Comparison of ENCODE assay signal across 1 cellular context in the genomic region with DNA sequence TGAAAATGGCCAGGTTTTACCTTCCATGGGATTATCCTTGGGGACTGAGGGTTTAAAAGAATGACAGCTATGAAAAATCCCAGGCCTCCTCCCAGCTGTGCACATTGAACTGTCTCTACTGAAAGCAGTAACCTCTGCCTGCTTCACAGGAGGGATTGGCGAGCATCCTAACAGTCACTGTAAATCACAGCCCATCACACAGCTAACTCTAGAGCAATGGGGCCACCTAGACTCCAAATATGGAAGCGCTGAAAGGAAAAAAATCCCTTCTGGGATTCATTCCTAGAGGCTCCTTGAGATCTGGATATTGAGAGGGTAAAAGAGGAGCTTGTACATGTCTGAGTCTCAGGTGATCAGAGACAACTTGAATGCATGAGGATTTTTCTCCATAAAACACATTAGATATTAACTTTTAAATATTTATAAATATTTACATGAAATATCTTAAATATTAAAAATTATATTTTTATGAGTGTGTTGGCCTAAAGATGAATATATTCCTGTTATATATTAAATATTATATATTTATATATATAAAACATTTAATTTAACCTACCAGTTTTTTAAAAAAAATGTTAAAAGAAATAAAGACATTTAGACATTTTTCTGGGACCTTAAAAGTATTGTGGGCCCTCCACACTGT.
TF ChIP-seq lines count a peak whose summit lies in the region.

No MANE protein-coding gene starts in this region.

TF ChIP-seq in H1, 55 proteins besides CTCF, POLR2A, EP300 and RAD21 (continued from another document):
- TF ChIP-seq CBX8 (IDR thresholded peaks at IDR 0.05; ENCODE audit: borderline replicate concordance, low read depth, low read length): no peak
- TF ChIP-seq SRF (IDR thresholded peaks at IDR 0.05; ENCODE audit: low read depth, low read length): peak; percentile 40; the same call in 1 of the 2 replicates
- no peak for TF ChIP-seq ATF3 (IDR thresholded peaks at IDR 0.05; ENCODE audit: insufficient read depth, low read depth, low read length)
- no peak for TF ChIP-seq BCL11A (IDR thresholded peaks at IDR 0.05; ENCODE audit: low read depth in 2 of 2, low read length in 2 of 2)
- no peak for TF ChIP-seq SP4 (IDR thresholded peaks at IDR 0.05; ENCODE audit: low read length)
- TF ChIP-seq HDAC6 (IDR thresholded peaks at IDR 0.05; ENCODE audit: low read depth, low read length): no peak
- TF ChIP-seq SIX5 (IDR thresholded peaks at IDR 0.05; ENCODE audit: low read depth, low read length): no peak
- no peak for TF ChIP-seq TCF12 (IDR thresholded peaks at IDR 0.05; ENCODE audit: low read depth, low read length)
- no peak for TF ChIP-seq POLR2AphosphoS5 (IDR thresholded peaks at IDR 0.05; ENCODE audit: low read depth, low read length)
- no peak for TF ChIP-seq SP1 (IDR thresholded peaks at IDR 0.05; ENCODE audit: low read depth, low read length)
- TF ChIP-seq CHD1 (IDR thresholded peaks at IDR 0.05; ENCODE audit: low read depth, low read length): no peak
- TF ChIP-seq, protein P1, sequence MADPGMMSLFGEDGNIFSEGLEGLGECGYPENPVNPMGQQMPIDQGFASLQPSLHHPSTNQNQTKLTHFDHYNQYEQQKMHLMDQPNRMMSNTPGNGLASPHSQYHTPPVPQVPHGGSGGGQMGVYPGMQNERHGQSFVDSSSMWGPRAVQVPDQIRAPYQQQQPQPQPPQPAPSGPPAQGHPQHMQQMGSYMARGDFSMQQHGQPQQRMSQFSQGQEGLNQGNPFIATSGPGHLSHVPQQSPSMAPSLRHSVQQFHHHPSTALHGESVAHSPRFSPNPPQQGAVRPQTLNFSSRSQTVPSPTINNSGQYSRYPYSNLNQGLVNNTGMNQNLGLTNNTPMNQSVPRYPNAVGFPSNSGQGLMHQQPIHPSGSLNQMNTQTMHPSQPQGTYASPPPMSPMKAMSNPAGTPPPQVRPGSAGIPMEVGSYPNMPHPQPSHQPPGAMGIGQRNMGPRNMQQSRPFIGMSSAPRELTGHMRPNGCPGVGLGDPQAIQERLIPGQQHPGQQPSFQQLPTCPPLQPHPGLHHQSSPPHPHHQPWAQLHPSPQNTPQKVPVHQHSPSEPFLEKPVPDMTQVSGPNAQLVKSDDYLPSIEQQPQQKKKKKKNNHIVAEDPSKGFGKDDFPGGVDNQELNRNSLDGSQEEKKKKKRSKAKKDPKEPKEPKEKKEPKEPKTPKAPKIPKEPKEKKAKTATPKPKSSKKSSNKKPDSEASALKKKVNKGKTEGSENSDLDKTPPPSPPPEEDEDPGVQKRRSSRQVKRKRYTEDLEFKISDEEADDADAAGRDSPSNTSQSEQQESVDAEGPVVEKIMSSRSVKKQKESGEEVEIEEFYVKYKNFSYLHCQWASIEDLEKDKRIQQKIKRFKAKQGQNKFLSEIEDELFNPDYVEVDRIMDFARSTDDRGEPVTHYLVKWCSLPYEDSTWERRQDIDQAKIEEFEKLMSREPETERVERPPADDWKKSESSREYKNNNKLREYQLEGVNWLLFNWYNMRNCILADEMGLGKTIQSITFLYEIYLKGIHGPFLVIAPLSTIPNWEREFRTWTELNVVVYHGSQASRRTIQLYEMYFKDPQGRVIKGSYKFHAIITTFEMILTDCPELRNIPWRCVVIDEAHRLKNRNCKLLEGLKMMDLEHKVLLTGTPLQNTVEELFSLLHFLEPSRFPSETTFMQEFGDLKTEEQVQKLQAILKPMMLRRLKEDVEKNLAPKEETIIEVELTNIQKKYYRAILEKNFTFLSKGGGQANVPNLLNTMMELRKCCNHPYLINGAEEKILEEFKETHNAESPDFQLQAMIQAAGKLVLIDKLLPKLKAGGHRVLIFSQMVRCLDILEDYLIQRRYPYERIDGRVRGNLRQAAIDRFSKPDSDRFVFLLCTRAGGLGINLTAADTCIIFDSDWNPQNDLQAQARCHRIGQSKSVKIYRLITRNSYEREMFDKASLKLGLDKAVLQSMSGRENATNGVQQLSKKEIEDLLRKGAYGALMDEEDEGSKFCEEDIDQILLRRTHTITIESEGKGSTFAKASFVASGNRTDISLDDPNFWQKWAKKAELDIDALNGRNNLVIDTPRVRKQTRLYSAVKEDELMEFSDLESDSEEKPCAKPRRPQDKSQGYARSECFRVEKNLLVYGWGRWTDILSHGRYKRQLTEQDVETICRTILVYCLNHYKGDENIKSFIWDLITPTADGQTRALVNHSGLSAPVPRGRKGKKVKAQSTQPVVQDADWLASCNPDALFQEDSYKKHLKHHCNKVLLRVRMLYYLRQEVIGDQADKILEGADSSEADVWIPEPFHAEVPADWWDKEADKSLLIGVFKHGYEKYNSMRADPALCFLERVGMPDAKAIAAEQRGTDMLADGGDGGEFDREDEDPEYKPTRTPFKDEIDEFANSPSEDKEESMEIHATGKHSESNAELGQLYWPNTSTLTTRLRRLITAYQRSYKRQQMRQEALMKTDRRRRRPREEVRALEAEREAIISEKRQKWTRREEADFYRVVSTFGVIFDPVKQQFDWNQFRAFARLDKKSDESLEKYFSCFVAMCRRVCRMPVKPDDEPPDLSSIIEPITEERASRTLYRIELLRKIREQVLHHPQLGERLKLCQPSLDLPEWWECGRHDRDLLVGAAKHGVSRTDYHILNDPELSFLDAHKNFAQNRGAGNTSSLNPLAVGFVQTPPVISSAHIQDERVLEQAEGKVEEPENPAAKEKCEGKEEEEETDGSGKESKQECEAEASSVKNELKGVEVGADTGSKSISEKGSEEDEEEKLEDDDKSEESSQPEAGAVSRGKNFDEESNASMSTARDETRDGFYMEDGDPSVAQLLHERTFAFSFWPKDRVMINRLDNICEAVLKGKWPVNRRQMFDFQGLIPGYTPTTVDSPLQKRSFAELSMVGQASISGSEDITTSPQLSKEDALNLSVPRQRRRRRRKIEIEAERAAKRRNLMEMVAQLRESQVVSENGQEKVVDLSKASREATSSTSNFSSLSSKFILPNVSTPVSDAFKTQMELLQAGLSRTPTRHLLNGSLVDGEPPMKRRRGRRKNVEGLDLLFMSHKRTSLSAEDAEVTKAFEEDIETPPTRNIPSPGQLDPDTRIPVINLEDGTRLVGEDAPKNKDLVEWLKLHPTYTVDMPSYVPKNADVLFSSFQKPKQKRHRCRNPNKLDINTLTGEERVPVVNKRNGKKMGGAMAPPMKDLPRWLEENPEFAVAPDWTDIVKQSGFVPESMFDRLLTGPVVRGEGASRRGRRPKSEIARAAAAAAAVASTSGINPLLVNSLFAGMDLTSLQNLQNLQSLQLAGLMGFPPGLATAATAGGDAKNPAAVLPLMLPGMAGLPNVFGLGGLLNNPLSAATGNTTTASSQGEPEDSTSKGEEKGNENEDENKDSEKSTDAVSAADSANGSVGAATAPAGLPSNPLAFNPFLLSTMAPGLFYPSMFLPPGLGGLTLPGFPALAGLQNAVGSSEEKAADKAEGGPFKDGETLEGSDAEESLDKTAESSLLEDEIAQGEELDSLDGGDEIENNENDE (IDR thresholded peaks at IDR 0.05; ENCODE audit: insufficient replicate concordance, low read length): no peak
- no peak for TF ChIP-seq EGR1 (IDR thresholded peaks at IDR 0.05; ENCODE audit: borderline replicate concordance, low read depth, low read length)
- TF ChIP-seq RFX5 (IDR thresholded peaks at IDR 0.05; ENCODE audit: borderline replicate concordance, low read depth, low read length): no peak
- no peak for TF ChIP-seq RXRA (IDR thresholded peaks at IDR 0.05; ENCODE audit: insufficient read depth, low read depth, low read length)
- TF ChIP-seq SAP30 (IDR thresholded peaks at IDR 0.05; ENCODE audit: insufficient read depth, insufficient replicate concordance, low read length): no peak
- TF ChIP-seq KDM5A (IDR thresholded peaks at IDR 0.05; ENCODE audit: low read length): no peak
- TF ChIP-seq POU5F1 (IDR thresholded peaks at IDR 0.05; ENCODE audit: low read depth, low read length): no peak
- no peak for TF ChIP-seq ASH2L (IDR thresholded peaks at IDR 0.05; ENCODE audit: low read length)
- no peak for TF ChIP-seq RNF2 (IDR thresholded peaks at IDR 0.05; ENCODE audit: borderline replicate concordance, low read depth, low read length, missing control alignments, poor library complexity, severe bottlenecking)
- no peak for TF ChIP-seq NRF1 (IDR thresholded peaks at IDR 0.05; ENCODE audit: low read depth, low read length)
- no peak for TF ChIP-seq TEAD4 (IDR thresholded peaks at IDR 0.05; ENCODE audit: low read depth, low read length)
- no peak for TF ChIP-seq SIRT6 (IDR thresholded peaks at IDR 0.05; ENCODE audit: low read length)
- TF ChIP-seq NANOG (IDR thresholded peaks at IDR 0.05; ENCODE audit: insufficient read depth, low read depth, low read length, poor library complexity, severe bottlenecking): no peak
- no peak for TF ChIP-seq CREB1 (IDR thresholded peaks at IDR 0.05)
- TF ChIP-seq CTBP2 (IDR thresholded peaks at IDR 0.05; ENCODE audit: borderline replicate concordance, insufficient read depth, insufficient read length, low read length): no peak
- TF ChIP-seq JUND (IDR thresholded peaks at IDR 0.05; ENCODE audit: low read length): no peak
